Comparison of ENCODE assay signal across 8 cellular contexts in the genomic region with DNA sequence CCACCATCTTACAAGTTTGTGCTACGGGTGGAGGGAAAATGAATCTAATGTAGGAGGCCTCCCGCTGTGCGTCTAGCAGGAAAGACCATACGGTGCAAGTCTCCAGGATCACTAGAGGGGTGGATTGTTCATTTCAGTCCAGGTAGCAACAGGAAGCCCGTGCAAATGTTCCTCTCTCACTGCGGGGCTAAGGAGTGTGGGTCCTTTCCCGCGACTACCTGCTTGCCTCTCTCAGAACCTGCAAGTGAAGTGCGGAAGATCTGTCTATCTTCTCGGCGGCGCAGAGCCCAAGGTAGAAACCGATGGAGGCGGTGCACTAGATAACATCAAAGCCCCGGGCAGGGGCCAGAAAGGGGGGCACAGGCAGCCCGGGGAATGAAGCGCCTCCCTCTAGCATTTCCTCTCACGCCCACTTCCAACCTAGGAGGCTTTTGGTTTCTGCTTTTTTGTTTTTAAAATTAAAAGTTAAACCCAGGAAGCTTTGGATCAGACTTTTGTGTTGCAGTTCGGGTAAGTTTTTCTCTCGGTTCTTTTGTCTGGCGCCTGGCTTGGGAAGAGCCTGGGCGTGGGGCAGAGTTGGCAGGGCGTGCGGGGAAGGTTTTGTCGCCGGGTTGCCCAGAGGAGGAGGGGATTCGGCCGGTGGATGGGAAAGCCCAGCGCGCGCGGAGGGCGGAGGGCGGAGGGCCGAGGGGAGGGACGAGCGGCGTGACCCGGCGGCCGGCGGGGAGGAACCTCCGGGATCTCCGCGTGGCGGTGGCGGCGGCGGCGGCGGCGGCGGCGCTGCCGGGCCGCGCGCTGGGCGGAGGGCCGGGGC. TPM values are rescaled to one million over a fixed set of nuclear protein-coding genes. Genes with fewer than 3 reads are reported as not detected.
DNase-seq lines count a peak whose midpoint lies in the region; ATAC-seq and TF ChIP-seq lines count a peak whose summit lies in the region.

No MANE protein-coding gene starts in this region.

- no peak for TF ChIP-seq EP300 in gastroesophageal sphincter (IDR thresholded peaks at IDR 0.05)
- TF ChIP-seq EP300 in suprapubic skin (IDR thresholded peaks at IDR 0.05), result no peak

- TF ChIP-seq POLR2A in gastroesophageal sphincter (IDR thresholded peaks at IDR 0.05) (peak in 1 of 2 donors; percentile 21), suprapubic skin (IDR thresholded peaks at IDR 0.05) (no peak)

- WGBS in gastroesophageal sphincter (ENCODE audit: low coverage in 1 of 2), 2 donors, result 0% methylated on average over 9 to 14 of the region's 60 CpGs
- under 1% methylated on average over 32 of the region's 60 CpGs for WGBS in suprapubic skin

- H3K9me3 ChIP-seq in SJSA1 (replicated peaks), result no peaks in the 10 kb centered on the region
- H3K9me3 ChIP-seq in gastroesophageal sphincter, result no peaks in the 10 kb centered on the region
- no peaks in the 10 kb centered on the region for H3K9me3 ChIP-seq in suprapubic skin

- H3K27ac ChIP-seq in SJSA1 (peak overlapping the region; percentile 94), gastroesophageal sphincter (peak overlapping the region; percentile 90 to 100 (median 94)), suprapubic skin (peak overlapping the region; percentile 99)

- H3K4me1 ChIP-seq in SJSA1 (replicated peaks), result peaks cover 14% of the 10 kb centered on the region
- peaks cover 0 to 31% (median 7%) of the 10 kb centered on the region in 3 donors for H3K4me1 ChIP-seq in gastroesophageal sphincter
- peaks cover 34% of the 10 kb centered on the region for H3K4me1 ChIP-seq in suprapubic skin

- peak; percentile 26 for ATAC-seq in GM21717 (IDR thresholded peaks at IDR 0.05; ENCODE audit: unreplicated experiment)
- peak; percentile 63 for ATAC-seq in gastroesophageal sphincter

- peak overlapping the region; percentile 63 for H3K4me3 ChIP-seq in SJSA1
- peak overlapping the region; percentile 89 to 91 for H3K4me3 ChIP-seq in gastroesophageal sphincter
- H3K4me3 ChIP-seq in suprapubic skin, result peak overlapping the region; percentile 76

- no peaks in the 10 kb centered on the region for H3K27me3 ChIP-seq in SJSA1 (replicated peaks)
- H3K27me3 ChIP-seq in gastroesophageal sphincter, result no peaks in the 10 kb centered on the region
- no peaks in the 10 kb centered on the region for H3K27me3 ChIP-seq in suprapubic skin

- H3K36me3 ChIP-seq in SJSA1 (no peaks in the 10 kb centered on the region), gastroesophageal sphincter (no peaks in the 10 kb centered on the region), suprapubic skin (no peaks in the 10 kb centered on the region)

- DNase-seq in DMS53 (lab: John Stamatoyannopoulos, UW) (peak; percentile 92), Kasumi-1 (lab: John Stamatoyannopoulos, UW) (peak; percentile 72 to 83), SJSA1 (ENCODE audit: low read depth in 1 of 2, low spot score in 2 of 2) (peak; percentile 83 to 86), nucleus accumbens (lab: John Stamatoyannopoulos, UW) (peak in 54 of 56 donors; percentile 10 to 82 (median 54)), suprapubic skin (ENCODE audit: low spot score in 2 of 2) (peak; percentile 91 to 93)
- DNase-seq in activated naive CD4-positive, alpha-beta T cell treated with Interleukin-2 at 50 U/mL for 16 hours, result peak; percentile 86

- TF ChIP-seq CTCF in gastroesophageal sphincter (IDR thresholded peaks at IDR 0.05), result peak in 1 of 4 experiments; percentile 15
- TF ChIP-seq CTCF in suprapubic skin (IDR thresholded peaks at IDR 0.05), result no peak

RNA-seq across cellular contexts. Expression of a gene that starts 3.5 kb away (rescaled TPM):
- 15.8 and 16.3 TPM in 2 replicates for total RNA-seq in SJSA1 (2014; rRNA removed; shearing (Covaris generic))
- total RNA-seq in gastroesophageal sphincter, result 10 to 100 TPM; 15.2 to 26.9 (median 17.6) TPM
- total RNA-seq in suprapubic skin, result 10 to 100 TPM; 37.9 to 48.4 (median 43.9) TPM

Comparison
In these comparisons a context has a peak if more than half of its experiments do, and no peak if none do; other contexts are left out.
1. Peak in every context shown above with its lines: DNase-seq, ATAC-seq, H3K4me3 ChIP-seq and H3K27ac ChIP-seq.